Comparison of ENCODE assay signal across 9 cellular contexts in genomic region chr2:113877651-113878594, GRCh38. TPM values are rescaled to one million over a fixed set of nuclear protein-coding genes. Genes with fewer than 3 reads are reported as not detected.
DNase-seq lines count a peak whose midpoint lies in the region; ATAC-seq, FAIRE-seq and TF ChIP-seq lines count a peak whose summit lies in the region.
"Had no signal": no experiment of that assay in that cellular context is flagged by ENCODE, and none has a peak within 500 bp of the region (broad histone marks: within the 10 kb centered on the region; RNA-seq: fewer than 3 reads in every experiment).

No MANE protein-coding gene starts in this region.

- peaks cover 0 to 7% (median 0%) of the 10 kb centered on the region in 3 donors for H3K4me1 ChIP-seq in pancreas

- peak overlapping the region in 1 of 6 donors; percentile 2 for H3K27ac Mint-ChIP-seq in immature natural killer cell

- no peaks in the 10 kb centered on the region for H3K9me3 Mint-ChIP-seq in immature natural killer cell

- H3K27me3 Mint-ChIP-seq in immature natural killer cell (ENCODE audit: low read depth in 3 of 3) = no peaks in the 10 kb centered on the region

- no peaks in the 10 kb centered on the region for H3K36me3 ChIP-seq in pancreas

- peak in 2 of 4 donors; percentile 29 to 53 for ATAC-seq in pancreas
- ATAC-seq in GM21390 (IDR thresholded peaks at IDR 0.05; ENCODE audit: unreplicated experiment) = no peak

- DNase-seq in NCI-H2029 treated with DMSO at 0.1 percent for 48 hours (lab: John Stamatoyannopoulos, UW) = peak; percentile 11
- DNase-seq in NCI-H2029 (lab: John Stamatoyannopoulos, UW) = no peak
- peak; percentile 36 for DNase-seq in NCI-H748 treated with DMSO at 0.1 percent for 48 hours (lab: John Stamatoyannopoulos, UW)
- peak; percentile 73 for DNase-seq in epithelial cell of esophagus (ENCODE audit: low read depth)
- DNase-seq in pancreas = no peak
- no peak for DNase-seq in immature natural killer cell
- no peak for DNase-seq in OCI-M2 (lab: John Stamatoyannopoulos, UW; ENCODE audit: unreplicated experiment)
- DNase-seq: stimulated activated naive CD4-positive, alpha-beta T cell had no signal

- H3K4me3 Mint-ChIP-seq in immature natural killer cell = no peak overlapping the region

- H3K27me3 ChIP-seq in pancreas = no peaks in the 10 kb centered on the region

- WGBS in pancreas, 2 donors = 56 to 71% methylated on average over 5 of the region's 5 CpGs

- intact Hi-C loops in pancreas (cut with DNase I) = no loop called here

- H3K36me3 Mint-ChIP-seq in immature natural killer cell = peaks cover 3 to 16% (median 4%) of the 10 kb centered on the region in 3 donors

- TF ChIP-seq CTCF in epithelial cell of esophagus (IDR thresholded peaks at IDR 0.05; ENCODE audit: insufficient read depth, low read depth, low read length, missing control alignments) = no peak
- TF ChIP-seq CTCF in pancreas (IDR thresholded peaks at IDR 0.05) = no peak

- H3K4me1 Mint-ChIP-seq in immature natural killer cell = peaks cover 0 to 7% of the 10 kb centered on the region in 2 donors

- peak overlapping the region in 1 of 4 donors; percentile 73 for H3K27ac ChIP-seq in pancreas

- no peaks in the 10 kb centered on the region for H3K9me3 ChIP-seq in pancreas

- peak; percentile 59 for FAIRE-seq in pancreas (lab: Jason Lieb, UNC)

- no peak overlapping the region for H3K4me3 ChIP-seq in epithelial cell of esophagus (ENCODE audit: low read length)
- H3K4me3 ChIP-seq in pancreas = no peak overlapping the region

RNA-seq across cellular contexts. Expression of gene ACTR3, which starts 12.0 kb away (rescaled TPM):
- 100 to 1,000 TPM in 1 of 6 donors, 10 to 100 TPM in 5; 44.5 to 112 (median 72.7) TPM for total RNA-seq in pancreas
- polyA plus RNA-seq in pancreas = 10 to 100 TPM; 10.3 to 27.3 TPM
- 100 to 1,000 TPM; 501 to 732 (median 726) TPM for polyA plus RNA-seq in immature natural killer cell

Comparison
In these comparisons a context has a peak if more than half of its experiments do, and no peak if none do; other contexts are left out.
1. DNase-seq: peak in NCI-H2029 treated with DMSO at 0.1 percent for 48 hours (single experiment), NCI-H748 treated with DMSO at 0.1 percent for 48 hours (single experiment) and epithelial cell of esophagus (single experiment); none in NCI-H2029 (single experiment), pancreas (0 of 6), immature natural killer cell (0 of 3) and OCI-M2 (single experiment).
2. RNA of gene ACTR3, which starts 12.0 kb away (polyA plus RNA-seq): 501 to 732 TPM in immature natural killer cell; 10.3 to 27.3 TPM in pancreas; every median in the first group is over 10 times any median in the second.